ENCODE assay signal across 10 cellular contexts in the genomic region with DNA sequence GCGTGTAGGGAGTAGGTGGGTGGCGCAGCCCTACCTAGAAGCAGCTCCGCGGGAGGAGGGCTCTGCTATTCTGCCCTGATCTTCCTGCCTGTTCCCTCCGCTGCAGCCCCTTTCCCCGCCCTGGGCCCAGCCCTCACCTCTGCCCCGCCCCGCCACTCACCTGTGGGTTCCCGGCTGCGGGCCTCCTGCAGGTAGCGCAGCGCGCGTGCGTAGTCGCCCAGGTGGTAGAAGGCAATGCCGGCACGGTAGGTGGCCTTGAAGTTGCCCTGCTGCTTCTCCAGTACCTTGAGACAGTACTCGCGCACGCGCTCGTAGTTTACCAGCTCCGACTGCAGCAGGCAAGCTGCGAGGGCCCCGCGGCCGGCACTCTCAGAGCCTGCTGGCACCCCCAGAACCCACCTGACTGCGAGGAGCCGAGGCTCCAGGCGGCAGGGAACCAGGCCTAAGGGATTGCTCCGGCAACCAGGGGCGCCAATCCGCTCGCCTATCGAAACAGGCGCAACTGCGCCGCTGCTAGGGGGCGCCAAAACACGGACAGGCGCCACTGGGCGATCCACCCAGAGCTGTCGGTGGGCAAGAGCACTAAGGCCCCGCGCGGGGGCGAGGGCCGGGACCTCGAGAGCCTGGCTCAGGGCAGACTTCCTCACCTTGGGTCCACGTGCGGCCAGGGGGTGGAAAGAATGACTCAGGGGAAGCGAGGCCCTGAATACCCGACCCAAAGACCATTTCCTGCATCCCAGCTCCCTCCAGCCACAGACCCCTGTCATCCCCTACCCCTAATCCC. TPM values are rescaled to one million over a fixed set of nuclear protein-coding genes. Genes with fewer than 3 reads are reported as not detected.
DNase-seq lines count a peak whose midpoint lies in the region; ATAC-seq, FAIRE-seq and TF ChIP-seq lines count a peak whose summit lies in the region.
"Had no signal": no experiment of that assay in that cellular context is flagged by ENCODE, and none has a peak within 500 bp of the region (broad histone marks: within the 10 kb centered on the region; RNA-seq: fewer than 3 reads in every experiment).

No MANE protein-coding gene starts in this region.

- H3K36me3 ChIP-seq in left ventricle myocardium inferior: peaks cover 8% of the 10 kb centered on the region
- no peaks in the 10 kb centered on the region for H3K36me3 ChIP-seq in OCI-LY7 (ENCODE audit: insufficient read depth, low read length)
- no peaks in the 10 kb centered on the region for H3K36me3 ChIP-seq in hepatocyte (replicated peaks; ENCODE audit: insufficient read depth, low read depth)

- H3K27me3 Mint-ChIP-seq in activated naive CD4-positive, alpha-beta T cell treated with anti-CD3 and anti-CD28 coated beads for 36 hours (ENCODE audit: low read depth): peaks cover 50% of the 10 kb centered on the region

- no peak for TF ChIP-seq POLR2A in GM12891 (IDR thresholded peaks at IDR 0.05; ENCODE audit: low read depth, low read length)

- POLR2A ChIA-PET in OCI-LY7 (lab: Charles Lee): no interaction called here

- DNase-seq in left ventricle myocardium inferior (no peak), Right ventricle myocardium inferior (ENCODE audit: missing footprints) (no peak), OCI-LY7 (ENCODE audit: low spot score) (peak; percentile 28), hepatocyte (ENCODE audit: low spot score) (peak; percentile 86), GM12891 (ENCODE audit: insufficient read length, low spot score) (no peak), GDM1 (lab: John Stamatoyannopoulos, UW) (no peak)
- DNase-seq in activated naive CD4-positive, alpha-beta T cell treated with anti-CD3 and anti-CD28 coated beads for 36 hours: no peak

- no peaks in the 10 kb centered on the region for H3K79me2 ChIP-seq in OCI-LY7 (ENCODE audit: insufficient read depth, low read depth, low read length)
- H3K79me2 ChIP-seq in hepatocyte: no peaks in the 10 kb centered on the region

- no peak overlapping the region for H2AFZ ChIP-seq in OCI-LY7 (ENCODE audit: low read length)
- H2AFZ ChIP-seq in hepatocyte: no peak overlapping the region

- TF ChIP-seq CTCF in left ventricle myocardium inferior (IDR thresholded peaks at IDR 0.05; ENCODE audit: borderline replicate concordance) (peak; percentile 37), OCI-LY7 (conservative IDR thresholded peaks at IDR 0.05; ENCODE audit: low read length) (peak; percentile 71), hepatocyte (IDR thresholded peaks at IDR 0.05; ENCODE audit: poor library complexity) (peak; percentile 39)

- ATAC-seq in Right ventricle myocardium inferior (no peak), GM18909 (IDR thresholded peaks at IDR 0.05; ENCODE audit: poor library complexity, unreplicated experiment) (no peak)

- H3K4me3 Mint-ChIP-seq in activated naive CD4-positive, alpha-beta T cell treated with anti-CD3 and anti-CD28 coated beads for 36 hours: no peak overlapping the region

- no peak overlapping the region for H3K27ac ChIP-seq in left ventricle myocardium inferior (replicated peaks)
- H3K27ac ChIP-seq in OCI-LY7 (ENCODE audit: low read depth, low read length, poor library complexity, severe bottlenecking): no peak overlapping the region
- H3K27ac ChIP-seq in hepatocyte: no peak overlapping the region

- H4K20me1 ChIP-seq in OCI-LY7 (ENCODE audit: insufficient read depth, low read length) (no peaks in the 10 kb centered on the region), hepatocyte (ENCODE audit: insufficient read depth, poor library complexity, severe bottlenecking) (no peaks in the 10 kb centered on the region)

- H3K9me2 ChIP-seq in OCI-LY7 (ENCODE audit: insufficient read depth, low read length): no peaks in the 10 kb centered on the region
- H3K9me2 ChIP-seq in hepatocyte (replicated peaks; ENCODE audit: insufficient read depth): no peaks in the 10 kb centered on the region

- no peaks in the 10 kb centered on the region for H3K36me3 Mint-ChIP-seq in activated naive CD4-positive, alpha-beta T cell treated with anti-CD3 and anti-CD28 coated beads for 36 hours (ENCODE audit: low read depth)

- CTCF ChIA-PET in OCI-LY7 (lab: Charles Lee; ENCODE audit: unreplicated experiment): no interaction called here
- CTCF ChIA-PET in activated naive CD4-positive, alpha-beta T cell treated with anti-CD3 and anti-CD28 coated beads for 36 hours (lab: Charles Lee): interaction anchor here (1.1 to 5.9 kb wide), 5 partner anchors 10 to 295 kb away, joined by 3 to 39 read pairs (median 3); no protein-coding TSS in a partner anchor

- H3K4me1 ChIP-seq in left ventricle myocardium inferior: peaks cover 7% of the 10 kb centered on the region
- H3K4me1 ChIP-seq in OCI-LY7 (ENCODE audit: insufficient read depth, low read length, poor library complexity, severe bottlenecking): no peaks in the 10 kb centered on the region
- peaks cover 3% of the 10 kb centered on the region for H3K4me1 ChIP-seq in hepatocyte (ENCODE audit: insufficient read depth)

- H3K27me3 ChIP-seq in left ventricle myocardium inferior (ENCODE audit: low read depth): peaks cover 59% of the 10 kb centered on the region
- H3K27me3 ChIP-seq in hepatocyte: peaks cover 43% of the 10 kb centered on the region

- intact Hi-C loops in left ventricle myocardium inferior (cut with micrococcal nuclease): no loop called here
- intact Hi-C loops in Right ventricle myocardium inferior (cut with DNase I): no loop called here
- intact Hi-C loops in OCI-LY7 (cut with micrococcal nuclease; ENCODE audit: unreplicated experiment): no loop called here
- intact Hi-C loops in activated naive CD4-positive, alpha-beta T cell treated with anti-CD3 and anti-CD28 coated beads for 36 hours (cut with micrococcal nuclease): no loop called here

- peaks cover 14% of the 10 kb centered on the region for H3K4me1 Mint-ChIP-seq in activated naive CD4-positive, alpha-beta T cell treated with anti-CD3 and anti-CD28 coated beads for 36 hours (ENCODE audit: low read depth)

- no peak overlapping the region for H3K27ac Mint-ChIP-seq in activated naive CD4-positive, alpha-beta T cell treated with anti-CD3 and anti-CD28 coated beads for 36 hours
- H3K27ac Mint-ChIP-seq: mesothelial cell of epicardium had no signal

- H3K4me3 ChIP-seq in left ventricle myocardium inferior: no peak overlapping the region
- H3K4me3 ChIP-seq in OCI-LY7 (ENCODE audit: low read depth, low read length, poor library complexity, severe bottlenecking): no peak overlapping the region
- H3K4me3 ChIP-seq in hepatocyte: no peak overlapping the region

- H3K9me3 Mint-ChIP-seq in activated naive CD4-positive, alpha-beta T cell treated with anti-CD3 and anti-CD28 coated beads for 36 hours: no peaks in the 10 kb centered on the region

- no peaks in the 10 kb centered on the region for H3K9me3 ChIP-seq in left ventricle myocardium inferior (replicated peaks)
- H3K9me3 ChIP-seq in OCI-LY7 (ENCODE audit: low read length): 0 out of 2 replicates have a peak, but pooled peaks cover 3% of the 10 kb centered on the region
- no peaks in the 10 kb centered on the region for H3K9me3 ChIP-seq in hepatocyte (ENCODE audit: low read depth)

- BruUV-seq in OCI-LY7 (replicated peaks; lab: Mats Ljungman, UMichigan): no TSS peak

- no peak for FAIRE-seq in GM12891 (lab: Jason Lieb, UNC)
- FAIRE-seq: G401.6 had no signal

- H3K4me2 ChIP-seq in OCI-LY7 (ENCODE audit: low read length) (no peak overlapping the region), hepatocyte (peak overlapping the region; percentile 72)

- WGBS in hepatocyte (ENCODE audit: low lambda C conversion rate, missing lambda C conversion rate): 14% methylated on average over 37 of the region's 54 CpGs

TF ChIP-seq in GM12891, 5 proteins besides CTCF, POLR2A, EP300 and RAD21:
- TF ChIP-seq SPI1 (IDR thresholded peaks at IDR 0.05; ENCODE audit: low read depth, low read length) (no peak), PAX5 (IDR thresholded peaks at IDR 0.05; ENCODE audit: insufficient read depth, low read length, severe bottlenecking) (no peak), POU2F2 (IDR thresholded peaks at IDR 0.05; ENCODE audit: low read depth, low read length) (no peak), TAF1 (IDR thresholded peaks at IDR 0.05; ENCODE audit: low read depth, low read length) (no peak), POLR2AphosphoS5 (IDR thresholded peaks at IDR 0.05; ENCODE audit: low read depth, low read length) (no peak)

RNA-seq across cellular contexts. Expression of gene TTC9B, which starts 1.0 kb away (rescaled TPM):
- total RNA-seq in left ventricle myocardium inferior (not detected), Right ventricle myocardium inferior (not detected), OCI-LY7 (2022) (not detected in 2 replicates), hepatocyte (not detected in 2 replicates)
- not detected in 2 replicates for total RNA-seq in OCI-LY7 (2014; rRNA removed; shearing (Covaris generic))
- 0.21 and 0.33 TPM in 2 replicates for polyA plus RNA-seq in hepatocyte
- not detected for total RNA-seq in activated naive CD4-positive, alpha-beta T cell treated with anti-CD3 and anti-CD28 coated beads for 36 hours
- 0.13 TPM for polyA plus RNA-seq in GM12891 (2012; ENCODE audit: low read depth, missing spikeins)
- total RNA-seq: mesothelial cell of epicardium had no signal

RNA-seq across cellular contexts. Expression of gene CCNP, which starts 9.3 kb away (rescaled TPM):
- 0.30 TPM for total RNA-seq in left ventricle myocardium inferior
- total RNA-seq in Right ventricle myocardium inferior: not detected
- total RNA-seq in OCI-LY7 (2014; rRNA removed; shearing (Covaris generic)): 0.54 and 0.59 TPM in 2 replicates
- total RNA-seq in OCI-LY7 (2022): 0.48 and 0.61 TPM in 2 replicates
- total RNA-seq in hepatocyte: 0.12 TPM in 1 of 2 replicates, not detected in the other
- polyA plus RNA-seq in hepatocyte: 0.52 TPM in 1 of 2 replicates, not detected in the other
- total RNA-seq in activated naive CD4-positive, alpha-beta T cell treated with anti-CD3 and anti-CD28 coated beads for 36 hours: not detected
- polyA plus RNA-seq in GM12891 (2012; ENCODE audit: low read depth, missing spikeins): 0.06 TPM

RNA-seq across cellular contexts. Expression of gene MAP3K10, which starts 26.0 kb away (rescaled TPM):
- 17.1 TPM for total RNA-seq in left ventricle myocardium inferior
- total RNA-seq in Right ventricle myocardium inferior: 22.7 TPM
- 20.6 and 20.7 TPM in 2 replicates for total RNA-seq in OCI-LY7 (2014; rRNA removed; shearing (Covaris generic))
- 32.5 and 38.4 TPM in 2 replicates for total RNA-seq in OCI-LY7 (2022)
- 6.1 and 9.5 TPM in 2 replicates for total RNA-seq in hepatocyte
- polyA plus RNA-seq in hepatocyte: 9.1 and 10.3 TPM in 2 replicates
- total RNA-seq in activated naive CD4-positive, alpha-beta T cell treated with anti-CD3 and anti-CD28 coated beads for 36 hours: 1 to 10 TPM; 8.4 to 9.3 TPM
- polyA plus RNA-seq in GM12891 (2012; ENCODE audit: low read depth, missing spikeins): 4.1 TPM

Comparison
In these comparisons a context has a peak if more than half of its experiments do, and no peak if none do; other contexts are left out.
1. DNase-seq: peak in OCI-LY7 (single experiment) and hepatocyte (single experiment); none in left ventricle myocardium inferior (single experiment), Right ventricle myocardium inferior (single experiment), activated naive CD4-positive, alpha-beta T cell treated with anti-CD3 and anti-CD28 coated beads for 36 hours (single experiment), GM12891 (single experiment) and GDM1 (single experiment).
2. Peak in every context shown above with its lines, with median percentiles within 50 percentile points of each other: CTCF ChIP-seq.